ENCODE assay signal across 28 cellular contexts in the genomic region with DNA sequence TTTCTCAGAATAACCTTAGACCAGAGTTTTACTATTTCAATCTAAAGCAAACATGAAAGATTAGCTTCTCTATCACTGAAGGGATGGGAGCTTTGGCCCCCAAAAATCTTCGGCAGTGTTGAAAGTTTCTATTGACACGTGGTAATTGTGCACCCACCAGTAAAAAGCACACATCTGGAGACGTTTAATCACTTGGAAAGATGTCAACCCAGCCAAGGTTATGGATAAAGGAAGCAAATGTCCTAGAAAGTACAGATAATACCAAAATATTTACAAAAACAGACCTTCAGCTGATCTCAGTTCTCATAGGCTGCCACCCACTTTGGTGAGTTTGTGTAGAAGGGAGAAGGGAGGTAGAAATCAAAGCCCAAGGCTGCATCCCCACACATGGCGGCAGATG. TPM values are rescaled to one million over a fixed set of nuclear protein-coding genes. Genes with fewer than 3 reads are reported as not detected.
"Had no signal": no experiment of that assay in that cellular context is flagged by ENCODE, and none has a peak within 500 bp of the region (broad histone marks: within the 10 kb centered on the region; RNA-seq: fewer than 3 reads in every experiment).

No MANE protein-coding gene starts in this region.

- ATAC-seq: left lobe of liver; mucosa of descending colon; natural killer cell treated with Interleukin-12 subunit alpha and Interleukin-12 subunit beta and Interleukin-15 and Interleukin-18, amount 100 ng/mL, for 72 hours; psoas muscle; right cardiac atrium; stimulated activated memory B cell treated with anti-CD40 and anti-IgM and Interleukin-4, amounts not matched to agents 10 μg/mL and 1 μg/mL and 100 μg/mL, for 72 hours; stimulated activated naive CD8-positive, alpha-beta T cell treated with anti-CD3 and anti-CD28 coated beads, Interleukin-15, Interleukin-2, amounts not matched to agents 100 U/mL and 50 U/mL, for 24 hours had no signal

- H3K9me3 ChIP-seq: colonic mucosa, esophagus squamous epithelium, mucosa of descending colon, ovary, psoas muscle, sigmoid colon, testis, tibial artery, upper lobe of left lung had no signal

- H3K4me3 ChIP-seq: colonic mucosa, esophagus squamous epithelium, mucosa of descending colon, ovary, psoas muscle, sigmoid colon, testis, tibial artery, upper lobe of left lung had no signal

- H3K36me3 ChIP-seq: colonic mucosa, esophagus squamous epithelium, ovary, sigmoid colon, tibial artery, upper lobe of left lung had no signal

- H3K4me1 ChIP-seq: colonic mucosa, psoas muscle had no signal

- H3K27me3 ChIP-seq: colonic mucosa, esophagus squamous epithelium, ovary, sigmoid colon, testis, tibial artery, upper lobe of left lung had no signal

- DNase-seq: colonic mucosa; effector CD8-positive, alpha-beta T cell; erythroblast; esophagus squamous epithelium; mesenchymal stem cell; naive B cell; nucleus accumbens; psoas muscle; sigmoid colon; stimulated activated CD4-positive, alpha-beta T cell treated with anti-CD3 and anti-CD28 coated beads, Interleukin-4, amount 100 ng/mL, for 4 hours; stimulated activated naive CD8-positive, alpha-beta T cell treated with anti-CD3 and anti-CD28 coated beads, Interleukin-15, Interleukin-2, amounts not matched to agents 100 U/mL and 50 U/mL, for 24 hours; substantia nigra; testis; tibial artery; upper lobe of left lung had no signal

- H3K27ac ChIP-seq: colonic mucosa, esophagus squamous epithelium, psoas muscle, sigmoid colon, tibial artery, upper lobe of left lung had no signal

RNA-seq across cellular contexts. Expression of a gene that starts 5.3 kb away (rescaled TPM):
- total RNA-seq: left lobe of liver had no signal
- polyA plus RNA-seq: liver had no signal

RNA-seq across cellular contexts. Expression of a gene that starts 19.0 kb away (rescaled TPM):
- total RNA-seq: chondrocyte; lung microvascular endothelial cell; natural killer cell treated with Interleukin-12 subunit alpha and Interleukin-12 subunit beta and Interleukin-15 and Interleukin-18, amount 100 ng/mL, for 72 hours; sigmoid colon; skeletal muscle tissue had no signal

RNA-seq across cellular contexts. Expression of a gene that starts 44.8 kb away (rescaled TPM):
- total RNA-seq: frontal cortex; mesothelial cell of epicardium; natural killer cell treated with Interleukin-12 subunit alpha and Interleukin-12 subunit beta and Interleukin-15 and Interleukin-18, amount 100 ng/mL, for 72 hours; renal cortical epithelial cell; sigmoid colon had no signal
